ENCODE assay signal across 20 cellular contexts in genomic region chr2:146003337-146003736, GRCh38.
"Had no signal": no experiment of that assay in that cellular context is flagged by ENCODE, and none has a peak within 500 bp of the region (broad histone marks: within the 10 kb centered on the region; RNA-seq: fewer than 3 reads in every experiment).

No MANE protein-coding gene starts in this region.

- H3K4me1 ChIP-seq: esophagus muscularis mucosa, gastroesophageal sphincter, left ventricle myocardium inferior, lower lobe of right lung, sigmoid colon, stomach had no signal

- H3K9me3 ChIP-seq: esophagus muscularis mucosa, gastroesophageal sphincter, lower lobe of right lung, sigmoid colon, stomach had no signal

- FAIRE-seq: colon, keratinocyte had no signal

- H3K36me3 ChIP-seq: esophagus muscularis mucosa, gastroesophageal sphincter, left ventricle myocardium inferior, lower lobe of right lung, sigmoid colon, stomach had no signal

- H3K27me3 ChIP-seq: esophagus muscularis mucosa, gastroesophageal sphincter, sigmoid colon, stomach had no signal

- H3K27ac ChIP-seq: epithelial cell of prostate, esophagus muscularis mucosa, gastroesophageal sphincter, left ventricle myocardium inferior, lower lobe of right lung, sigmoid colon, skin epidermis, stomach had no signal

- ATAC-seq: effector memory CD8-positive, alpha-beta T cell; gastroesophageal sphincter; left cardiac atrium; lower lobe of right lung had no signal

- H3K4me3 ChIP-seq: esophagus muscularis mucosa, gastroesophageal sphincter, left ventricle myocardium inferior, lower lobe of right lung, sigmoid colon, skin epidermis, stomach had no signal

- DNase-seq: effector memory CD8-positive, alpha-beta T cell; foreskin fibroblast; glutamatergic neuron; immature natural killer cell; left cardiac atrium; left ventricle myocardium inferior; lower lobe of right lung; naive B cell; posterior cingulate gyrus; sigmoid colon; stimulated activated naive CD4-positive, alpha-beta T cell; stomach; substantia nigra; trophoblast cell had no signal
